Comparison of ENCODE assay signal across 20 cellular contexts in the genomic region with DNA sequence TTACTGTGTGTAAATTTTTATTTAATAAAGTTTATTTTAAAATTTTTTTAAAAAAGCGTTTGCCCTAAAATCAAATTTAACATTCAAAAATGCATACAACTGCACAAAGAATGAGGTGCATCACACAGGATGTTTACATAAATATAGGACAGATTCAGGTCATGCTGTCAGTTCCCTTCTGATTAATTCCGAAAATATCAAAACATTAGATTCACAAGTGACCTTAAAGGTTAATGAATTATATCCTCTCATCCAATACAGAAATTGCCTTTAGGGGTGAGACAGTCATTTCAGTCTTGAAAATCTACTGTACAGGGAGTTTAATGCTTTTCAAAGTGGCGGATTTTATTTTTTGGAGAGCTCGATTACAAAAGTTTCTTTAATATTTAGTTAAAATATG.
"Had no signal": no experiment of that assay in that cellular context is flagged by ENCODE, and none has a peak within 500 bp of the region (broad histone marks: within the 10 kb centered on the region; RNA-seq: fewer than 3 reads in every experiment).

No MANE protein-coding gene starts in this region.

- H3K4me3 ChIP-seq: esophagus muscularis mucosa, hepatocyte, neural progenitor cell, ovary, right atrium auricular region, sigmoid colon, skin epidermis, stomach, thoracic aorta, transverse colon had no signal

- H3K27ac Mint-ChIP-seq: dendritic cell treated with granulocyte-macrophage colony-stimulating factor and Interleukin-4, amounts not matched to agents 40 ng/mL and 50 ng/mL, for 4 days; effector memory CD8-positive, alpha-beta T cell; natural killer cell treated with Interleukin-12 subunit alpha and Interleukin-12 subunit beta and Interleukin-15 and Interleukin-18, amount 100 ng/mL, for 72 hours; neural progenitor cell had no signal

- H3K27me3 ChIP-seq: esophagus muscularis mucosa, hepatocyte, neural progenitor cell, ovary, right atrium auricular region, sigmoid colon, stomach, transverse colon had no signal

- H3K27me3 Mint-ChIP-seq: dendritic cell treated with granulocyte-macrophage colony-stimulating factor and Interleukin-4, amounts not matched to agents 40 ng/mL and 50 ng/mL, for 4 days; effector memory CD8-positive, alpha-beta T cell had no signal

- H3K4me3 Mint-ChIP-seq: dendritic cell treated with granulocyte-macrophage colony-stimulating factor and Interleukin-4, amounts not matched to agents 40 ng/mL and 50 ng/mL, for 4 days; effector memory CD8-positive, alpha-beta T cell; natural killer cell treated with Interleukin-12 subunit alpha and Interleukin-12 subunit beta and Interleukin-15 and Interleukin-18, amount 100 ng/mL, for 72 hours; neural progenitor cell had no signal

- H2AFZ ChIP-seq: hepatocyte, neural progenitor cell had no signal

- H3K4me2 ChIP-seq: hepatocyte, neural progenitor cell had no signal

- H3K36me3 ChIP-seq: esophagus muscularis mucosa, neural progenitor cell, ovary, right atrium auricular region, sigmoid colon, stomach, thoracic aorta, transverse colon had no signal

- H3K4me1 ChIP-seq: esophagus muscularis mucosa, right atrium auricular region, sigmoid colon, stomach, transverse colon had no signal

- DNase-seq: effector memory CD8-positive, alpha-beta T cell; foreskin fibroblast; head of caudate nucleus; nucleus accumbens; ovary; sigmoid colon; stimulated activated naive CD4-positive, alpha-beta T cell; stomach; substantia nigra; transverse colon had no signal

- ATAC-seq: effector memory CD8-positive, alpha-beta T cell; left lobe of liver; natural killer cell treated with Interleukin-12 subunit alpha and Interleukin-12 subunit beta and Interleukin-15 and Interleukin-18, amount 100 ng/mL, for 72 hours had no signal

- H3K9me3 ChIP-seq: esophagus muscularis mucosa, ovary, right atrium auricular region, sigmoid colon, stomach, thoracic aorta, transverse colon had no signal

- H3K27ac ChIP-seq: epithelial cell of prostate, esophagus muscularis mucosa, hepatocyte, neural progenitor cell, ovary, right atrium auricular region, sigmoid colon, skin epidermis, stomach, thoracic aorta, transverse colon had no signal

- H3K9me3 Mint-ChIP-seq: dendritic cell treated with granulocyte-macrophage colony-stimulating factor and Interleukin-4, amounts not matched to agents 40 ng/mL and 50 ng/mL, for 4 days; effector memory CD8-positive, alpha-beta T cell; natural killer cell treated with Interleukin-12 subunit alpha and Interleukin-12 subunit beta and Interleukin-15 and Interleukin-18, amount 100 ng/mL, for 72 hours had no signal

- H3K36me3 Mint-ChIP-seq: natural killer cell treated with Interleukin-12 subunit alpha and Interleukin-12 subunit beta and Interleukin-15 and Interleukin-18, amount 100 ng/mL, for 72 hours; neural progenitor cell had no signal

- H3K79me2 ChIP-seq: hepatocyte had no signal

- H3K9ac ChIP-seq: neural progenitor cell had no signal
